1 cellular context compared by ENCODE assay signal in the genomic region with DNA sequence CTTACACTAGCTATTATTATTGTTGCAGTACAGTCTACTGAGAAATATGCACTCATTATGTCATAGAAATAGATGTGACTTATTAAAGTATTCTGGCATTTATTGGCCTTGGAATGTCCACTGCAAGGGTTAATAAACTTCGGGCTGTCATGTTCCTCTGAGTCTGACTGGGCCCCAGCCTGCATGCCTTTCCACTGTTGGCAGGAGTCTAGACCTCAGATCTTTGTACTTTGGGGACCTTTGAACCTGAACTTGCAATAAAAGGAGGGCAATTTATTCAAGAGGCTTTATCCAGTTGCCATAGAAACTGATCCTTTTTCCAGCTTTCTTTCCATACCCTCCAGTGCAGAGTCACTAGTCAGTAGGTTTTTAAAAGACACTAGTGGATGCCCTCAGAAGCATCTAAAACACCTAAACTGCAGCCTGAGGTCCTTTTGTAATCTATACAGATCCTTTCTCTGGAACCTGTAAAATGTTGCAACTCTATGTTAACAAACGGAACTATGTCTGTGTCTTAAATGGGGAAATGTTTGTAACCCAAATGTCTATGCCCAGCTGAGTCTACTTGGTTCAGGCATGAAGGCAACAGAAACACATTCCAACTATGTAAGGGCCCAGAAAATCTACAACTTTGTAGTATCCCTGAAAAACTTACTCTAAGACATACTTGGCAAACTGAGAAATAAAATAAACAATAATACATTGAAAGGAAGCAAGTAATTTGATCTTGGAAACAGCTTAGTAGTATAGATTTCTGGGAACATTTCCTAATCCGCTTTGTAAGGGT.
A peak's percentile ranks its signal among the peaks of the same experiment; 100 is the strongest.
TF ChIP-seq lines count a peak whose summit lies in the region.

No MANE protein-coding gene starts in this region.

TF ChIP-seq in HEK293, 187 proteins besides CTCF, POLR2A, EP300 and RAD21 (continued from another document):
- TF ChIP-seq, protein P1, sequence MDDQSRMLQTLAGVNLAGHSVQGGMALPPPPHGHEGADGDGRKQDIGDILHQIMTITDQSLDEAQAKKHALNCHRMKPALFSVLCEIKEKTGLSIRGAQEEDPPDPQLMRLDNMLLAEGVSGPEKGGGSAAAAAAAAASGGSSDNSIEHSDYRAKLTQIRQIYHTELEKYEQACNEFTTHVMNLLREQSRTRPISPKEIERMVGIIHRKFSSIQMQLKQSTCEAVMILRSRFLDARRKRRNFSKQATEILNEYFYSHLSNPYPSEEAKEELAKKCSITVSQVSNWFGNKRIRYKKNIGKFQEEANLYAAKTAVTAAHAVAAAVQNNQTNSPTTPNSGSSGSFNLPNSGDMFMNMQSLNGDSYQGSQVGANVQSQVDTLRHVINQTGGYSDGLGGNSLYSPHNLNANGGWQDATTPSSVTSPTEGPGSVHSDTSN (CRISPR knock-in tag; IDR thresholded peaks at IDR 0.05), result no peak
- TF ChIP-seq ZBTB20 (tag by site-specific recombination; IDR thresholded peaks at IDR 0.05), result 0 out of 2 replicates have a peak, but pooled peaks have one; percentile 29
- peak; percentile 95 for TF ChIP-seq FEZF1 (tag by site-specific recombination; IDR thresholded peaks at IDR 0.05)
- TF ChIP-seq, protein P2, sequence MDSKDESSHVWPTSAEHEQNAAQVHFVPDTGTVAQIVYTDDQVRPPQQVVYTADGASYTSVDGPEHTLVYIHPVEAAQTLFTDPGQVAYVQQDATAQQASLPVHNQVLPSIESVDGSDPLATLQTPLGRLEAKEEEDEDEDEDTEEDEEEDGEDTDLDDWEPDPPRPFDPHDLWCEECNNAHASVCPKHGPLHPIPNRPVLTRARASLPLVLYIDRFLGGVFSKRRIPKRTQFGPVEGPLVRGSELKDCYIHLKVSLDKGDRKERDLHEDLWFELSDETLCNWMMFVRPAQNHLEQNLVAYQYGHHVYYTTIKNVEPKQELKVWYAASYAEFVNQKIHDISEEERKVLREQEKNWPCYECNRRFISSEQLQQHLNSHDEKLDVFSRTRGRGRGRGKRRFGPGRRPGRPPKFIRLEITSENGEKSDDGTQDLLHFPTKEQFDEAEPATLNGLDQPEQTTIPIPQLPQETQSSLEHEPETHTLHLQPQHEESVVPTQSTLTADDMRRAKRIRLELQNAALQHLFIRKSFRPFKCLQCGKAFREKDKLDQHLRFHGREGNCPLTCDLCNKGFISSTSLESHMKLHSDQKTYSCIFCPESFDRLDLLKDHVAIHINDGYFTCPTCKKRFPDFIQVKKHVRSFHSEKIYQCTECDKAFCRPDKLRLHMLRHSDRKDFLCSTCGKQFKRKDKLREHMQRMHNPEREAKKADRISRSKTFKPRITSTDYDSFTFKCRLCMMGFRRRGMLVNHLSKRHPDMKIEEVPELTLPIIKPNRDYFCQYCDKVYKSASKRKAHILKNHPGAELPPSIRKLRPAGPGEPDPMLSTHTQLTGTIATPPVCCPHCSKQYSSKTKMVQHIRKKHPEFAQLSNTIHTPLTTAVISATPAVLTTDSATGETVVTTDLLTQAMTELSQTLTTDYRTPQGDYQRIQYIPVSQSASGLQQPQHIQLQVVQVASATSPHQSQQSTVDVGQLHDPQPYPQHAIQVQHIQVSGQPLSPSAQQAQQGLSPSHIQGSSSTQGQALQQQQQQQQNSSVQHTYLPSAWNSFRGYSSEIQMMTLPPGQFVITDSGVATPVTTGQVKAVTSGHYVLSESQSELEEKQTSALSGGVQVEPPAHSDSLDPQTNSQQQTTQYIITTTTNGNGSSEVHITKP (tag by site-specific recombination; IDR thresholded peaks at IDR 0.05), result peak; percentile 9; the same call in 1 of the 2 replicates
- 0 out of 2 replicates have a peak, but pooled peaks have one; percentile 22 for TF ChIP-seq TRIM28 (IDR thresholded peaks at IDR 0.05; ENCODE audit: borderline replicate concordance, low read length)
- TF ChIP-seq ZNF16 (tag by site-specific recombination; IDR thresholded peaks at IDR 0.05; ENCODE audit: low read depth), result no peak
- peak; percentile 55 for TF ChIP-seq ZNF335 (tag by site-specific recombination; conservative IDR thresholded peaks at IDR 0.05)
- TF ChIP-seq TCF7L2 (IDR thresholded peaks at IDR 0.05; ENCODE audit: borderline replicate concordance, low read depth, low read length), result 0 out of 2 replicates have a peak, but pooled peaks have one; percentile 52
- TF ChIP-seq ZNF121 (tag by site-specific recombination; IDR thresholded peaks at IDR 0.05), result no peak
- 0 out of 2 replicates have a peak, but pooled peaks have one; percentile 45 for TF ChIP-seq ZFP69B (tag by site-specific recombination; IDR thresholded peaks at IDR 0.05)
- TF ChIP-seq, protein P3, sequence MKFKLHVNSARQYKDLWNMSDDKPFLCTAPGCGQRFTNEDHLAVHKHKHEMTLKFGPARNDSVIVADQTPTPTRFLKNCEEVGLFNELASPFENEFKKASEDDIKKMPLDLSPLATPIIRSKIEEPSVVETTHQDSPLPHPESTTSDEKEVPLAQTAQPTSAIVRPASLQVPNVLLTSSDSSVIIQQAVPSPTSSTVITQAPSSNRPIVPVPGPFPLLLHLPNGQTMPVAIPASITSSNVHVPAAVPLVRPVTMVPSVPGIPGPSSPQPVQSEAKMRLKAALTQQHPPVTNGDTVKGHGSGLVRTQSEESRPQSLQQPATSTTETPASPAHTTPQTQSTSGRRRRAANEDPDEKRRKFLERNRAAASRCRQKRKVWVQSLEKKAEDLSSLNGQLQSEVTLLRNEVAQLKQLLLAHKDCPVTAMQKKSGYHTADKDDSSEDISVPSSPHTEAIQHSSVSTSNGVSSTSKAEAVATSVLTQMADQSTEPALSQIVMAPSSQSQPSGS (tag by site-specific recombination; IDR thresholded peaks at IDR 0.05; ENCODE audit: low read depth), result peak; percentile 49
TF ChIP-seq in HEK293: peak in this region for 11.
